Comparison of ENCODE assay signal across 16 cellular contexts in genomic region chr7:155454183-155455112, GRCh38. TPM values are rescaled to one million over a fixed set of nuclear protein-coding genes. Genes with fewer than 3 reads are reported as not detected.
DNase-seq lines count a peak whose midpoint lies in the region; TF ChIP-seq lines count a peak whose summit lies in the region.
"Had no signal": no experiment of that assay in that cellular context is flagged by ENCODE, and none has a peak within 500 bp of the region (broad histone marks: within the 10 kb centered on the region; RNA-seq: fewer than 3 reads in every experiment).

No MANE protein-coding gene starts in this region.

- peak overlapping the region; percentile 92 for H2AFZ ChIP-seq in neuronal stem cell (ENCODE audit: low read length)

- WGBS in neuronal stem cell (ENCODE audit: extremely low coverage in 2 of 2, insufficient read length in 2 of 2, insufficient replicate concordance in 1 of 2), 2 donors, result no CpG with 5 or more reads among the region's 82 CpGs

- H4K91ac ChIP-seq in neuronal stem cell (ENCODE audit: low read depth, low read length, poor library complexity), result no peak overlapping the region

- no peak overlapping the region for H2BK5ac ChIP-seq in neuronal stem cell (ENCODE audit: low read length)

- peaks cover 21% of the 10 kb centered on the region for H3K4me1 Mint-ChIP-seq in chondrocyte (ENCODE audit: low read depth)

- H3K27me3 Mint-ChIP-seq in chondrocyte (ENCODE audit: low read depth), result peaks cover 63% of the 10 kb centered on the region

- H3K4ac ChIP-seq in neuronal stem cell (ENCODE audit: low read length), result no peak overlapping the region

- no peaks in the 10 kb centered on the region for H3K9me3 Mint-ChIP-seq in chondrocyte (ENCODE audit: low read depth)
- H3K9me3 Mint-ChIP-seq: CD8-positive, alpha-beta memory T cell had no signal

- no peak overlapping the region for H2BK12ac ChIP-seq in neuronal stem cell (ENCODE audit: low read length)

- H3K9ac ChIP-seq in neuronal stem cell (ENCODE audit: low read depth, low read length, poor library complexity), result no peak overlapping the region

- H3K4me3 Mint-ChIP-seq in chondrocyte (ENCODE audit: unreplicated experiment), result peak overlapping the region; percentile 33

- no peak overlapping the region for H3K14ac ChIP-seq in neuronal stem cell (ENCODE audit: low read length)

- H2BK15ac ChIP-seq in neuronal stem cell (ENCODE audit: low read length), result no peak overlapping the region

- DNase-seq in DMS79 treated with DMSO at 0.1 percent for 48 hours (lab: John Stamatoyannopoulos, UW) (peak; percentile 23), DMS79 (lab: John Stamatoyannopoulos, UW) (no peak), Daoy (ENCODE audit: low read depth) (peak; percentile 63), chondrocyte (ENCODE audit: low spot score) (no peak), neuronal stem cell (ENCODE audit: low spot score) (no peak), H4 (ENCODE audit: low spot score) (no peak), NCI-H146 (lab: John Stamatoyannopoulos, UW) (no peak)
- no peak for DNase-seq in activated effector memory CD4-positive, alpha-beta T cell treated with anti-CD3 and anti-CD28 coated beads, Interleukin-2, amount 50 U/mL, for 16 hours
- DNase-seq: foreskin fibroblast, NCI-H1436, NCI-H69, Right ventricle myocardium superior, small intestine, testis had no signal

- no peak overlapping the region for H4K8ac ChIP-seq in neuronal stem cell (ENCODE audit: low read depth, low read length)

- no peak for TF ChIP-seq CTCF in chondrocyte (IDR thresholded peaks at IDR 0.05)

- H3K9me3 ChIP-seq in neuronal stem cell (replicated peaks in 1 of 2; ENCODE audit: control insufficient read depth in 2 of 2, insufficient read depth in 1 of 2, low read depth in 1 of 2, low read length in 2 of 2), result peaks cover 0 to 2% of the 10 kb centered on the region in 2 donors
- H3K9me3 ChIP-seq: testis had no signal

- peak overlapping the region; percentile 38 for H3K18ac ChIP-seq in neuronal stem cell (ENCODE audit: low read length)

- H3K27me3 ChIP-seq in neuronal stem cell (ENCODE audit: control insufficient read depth in 3 of 3, insufficient read depth in 3 of 3, low read depth in 1 of 3, low read length in 3 of 3), result peaks cover 72 to 98% (median 87%) of the 10 kb centered on the region in 3 experiments

- H3K4me2 ChIP-seq in neuronal stem cell (ENCODE audit: insufficient read depth, low read length, poor library complexity, severe bottlenecking), result no peak overlapping the region

- no peak overlapping the region for H3K27ac Mint-ChIP-seq in chondrocyte (ENCODE audit: unreplicated experiment)

- H3K36me3 Mint-ChIP-seq in chondrocyte (ENCODE audit: low read depth), result no peaks in the 10 kb centered on the region
- H3K36me3 Mint-ChIP-seq: CD8-positive, alpha-beta memory T cell had no signal

- peaks cover 0 to 19% of the 10 kb centered on the region in 2 donors for H3K4me1 ChIP-seq in neuronal stem cell (ENCODE audit: control insufficient read depth in 2 of 2, insufficient read depth in 1 of 2, low read depth in 1 of 2, low read length in 2 of 2)

- H3K23ac ChIP-seq in neuronal stem cell (ENCODE audit: low read depth, low read length, poor library complexity), result peak overlapping the region; percentile 65

- H3K79me1 ChIP-seq in neuronal stem cell (ENCODE audit: low read depth, low read length), result no peaks in the 10 kb centered on the region

- H3K27ac ChIP-seq in neuronal stem cell (replicated peaks; ENCODE audit: low read length), result no peak overlapping the region
- H3K27ac ChIP-seq: testis had no signal

- H3K4me3 ChIP-seq in neuronal stem cell (ENCODE audit: low read length in 2 of 2), result peak overlapping the region in 1 of 2 donors; percentile 50
- H3K4me3 ChIP-seq: testis had no signal

- H2AK5ac ChIP-seq in neuronal stem cell (ENCODE audit: low read depth, low read length), result no peak overlapping the region

- peaks cover 0 to 7% of the 10 kb centered on the region in 2 donors for H3K36me3 ChIP-seq in neuronal stem cell (replicated peaks in 1 of 2; ENCODE audit: control insufficient read depth in 2 of 2, insufficient read depth in 2 of 2, low read length in 2 of 2)

- no peak overlapping the region for H2BK120ac ChIP-seq in neuronal stem cell (ENCODE audit: low read depth, low read length)

RNA-seq across cellular contexts. Expression of gene EN2, which starts 3.5 kb away (rescaled TPM):
- total RNA-seq in Daoy (2014; rRNA removed; shearing (Covaris generic)), result 1.4 and 3.5 TPM in 2 replicates
- 0.15 to 0.99 TPM (median 0.15 TPM) in 3 replicates for total RNA-seq in chondrocyte
- not detected for polyA plus RNA-seq in neuronal stem cell (2013, experiment 1 of 2)
- polyA plus RNA-seq in neuronal stem cell (2013, experiment 2 of 2), result not detected
- total RNA-seq in H4 (2014; rRNA removed; shearing (Covaris generic)), result 0.16 and 0.29 TPM in 2 replicates
- total RNA-seq: aorta; CD8-positive, alpha-beta memory T cell had no signal
- polyA plus RNA-seq: aorta; CD8-positive, alpha-beta memory T cell; small intestine had no signal

Comparison
In these comparisons a context has a peak if more than half of its experiments do, and no peak if none do; other contexts are left out.
1. DNase-seq: peak in DMS79 treated with DMSO at 0.1 percent for 48 hours (single experiment) and Daoy (single experiment); none in DMS79 (single experiment), chondrocyte (single experiment), neuronal stem cell (single experiment), H4 (single experiment), activated effector memory CD4-positive, alpha-beta T cell treated with anti-CD3 and anti-CD28 coated beads, Interleukin-2, amount 50 U/mL, for 16 hours (single experiment) and NCI-H146 (single experiment).